Comparison of ENCODE assay signal across 7 cellular contexts in the genomic region with DNA sequence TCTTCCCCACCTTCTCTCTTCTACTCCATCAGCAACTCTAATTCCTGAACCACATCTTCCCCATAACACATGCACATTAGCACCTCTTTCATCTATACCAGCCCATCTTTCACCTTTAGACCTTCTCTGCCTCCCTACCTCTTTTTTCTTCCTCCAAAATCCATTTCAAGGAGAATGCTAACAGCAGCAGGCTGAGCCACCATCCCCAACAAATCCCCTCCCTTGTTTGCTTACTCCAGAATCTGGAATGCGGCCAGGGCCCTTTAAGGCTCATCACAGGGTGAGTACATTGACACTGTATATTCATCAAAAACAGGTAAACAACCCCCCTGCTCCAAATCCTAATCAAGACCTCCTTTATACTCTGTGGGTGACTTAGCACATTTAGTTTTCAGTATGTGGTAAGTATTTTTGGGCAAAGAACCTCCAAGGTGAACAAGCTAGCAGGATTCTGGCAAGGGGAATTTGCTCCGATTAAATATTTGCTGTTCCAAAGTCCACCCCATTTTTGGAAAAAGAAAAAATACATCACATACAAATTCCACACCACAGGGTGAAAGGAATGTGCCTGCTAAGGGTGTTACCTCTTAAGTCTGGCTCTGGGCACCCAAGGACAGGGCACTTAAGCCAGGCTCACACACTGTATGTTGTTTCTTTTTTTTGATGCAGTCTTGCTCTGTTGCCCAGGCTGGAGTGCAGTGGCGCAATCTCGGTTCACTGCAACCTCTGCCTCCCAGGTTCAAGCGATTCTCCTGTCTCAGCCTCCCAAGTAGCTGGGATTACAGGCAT.
A peak's percentile ranks its signal among the peaks of the same experiment; 100 is the strongest.
DNase-seq lines count a peak whose midpoint lies in the region; ATAC-seq and TF ChIP-seq lines count a peak whose summit lies in the region.

No MANE protein-coding gene starts in this region.

- no peaks in the 10 kb centered on the region for H3K27me3 Mint-ChIP-seq in activated naive CD8-positive, alpha-beta T cell treated with anti-CD3 and anti-CD28 coated beads, Interleukin-2, amount 10 ng/mL, durations not matched to agents 7 days and 5 days
- peaks cover 2% of the 10 kb centered on the region for H3K27me3 Mint-ChIP-seq in neural progenitor cell (ENCODE audit: insufficient read depth, low read depth)

- H3K79me2 ChIP-seq in DND-41 (ENCODE audit: insufficient read depth, low read length), result peaks cover 64% of the 10 kb centered on the region
- H3K79me2 ChIP-seq in neural progenitor cell (ENCODE audit: low read depth), result peaks cover 97% of the 10 kb centered on the region

- TF ChIP-seq CTCF in DND-41 (IDR thresholded peaks at IDR 0.05; ENCODE audit: borderline replicate concordance, extremely low read depth, low read length, poor library complexity, severe bottlenecking), result no peak
- TF ChIP-seq CTCF in neural progenitor cell (IDR thresholded peaks at IDR 0.05), result no peak

- H3K4me2 ChIP-seq in DND-41 (ENCODE audit: insufficient read depth, low read length) (peak overlapping the region; percentile 28), neural progenitor cell (peak overlapping the region; percentile 62)

- ATAC-seq in DND-41 (ENCODE audit: insufficient read depth, low read depth) (no peak), GM18870 (IDR thresholded peaks at IDR 0.05; ENCODE audit: unreplicated experiment) (no peak)
- ATAC-seq in activated naive CD8-positive, alpha-beta T cell treated with anti-CD3 and anti-CD28 coated beads, Interleukin-2, amount 10 ng/mL, durations not matched to agents 7 days and 5 days (ENCODE audit: low read depth), result no peak

- no peaks in the 10 kb centered on the region for H3K9me3 Mint-ChIP-seq in activated naive CD8-positive, alpha-beta T cell treated with anti-CD3 and anti-CD28 coated beads, Interleukin-2, amount 10 ng/mL, durations not matched to agents 7 days and 5 days
- H3K9me3 Mint-ChIP-seq in neural progenitor cell, result no peaks in the 10 kb centered on the region

- H3K36me3 ChIP-seq in DND-41 (ENCODE audit: insufficient read depth, low read length), result no peaks in the 10 kb centered on the region
- H3K36me3 ChIP-seq in neural progenitor cell, result no peaks in the 10 kb centered on the region

- H3K36me3 Mint-ChIP-seq in activated naive CD8-positive, alpha-beta T cell treated with anti-CD3 and anti-CD28 coated beads, Interleukin-2, amount 10 ng/mL, durations not matched to agents 7 days and 5 days, result peaks cover 25% of the 10 kb centered on the region
- no peaks in the 10 kb centered on the region for H3K36me3 Mint-ChIP-seq in neural progenitor cell

- H3K9ac ChIP-seq in DND-41 (ENCODE audit: low read depth, low read length) (peak overlapping the region; percentile 56), neural progenitor cell (no peak overlapping the region)

- no peaks in the 10 kb centered on the region for H3K27me3 ChIP-seq in DND-41 (ENCODE audit: insufficient read depth, low read length, poor library complexity)
- H3K27me3 ChIP-seq in neural progenitor cell, result no peaks in the 10 kb centered on the region

- H4K20me1 ChIP-seq in DND-41 (ENCODE audit: insufficient read depth, low read length) (no peaks in the 10 kb centered on the region), neural progenitor cell (ENCODE audit: low read depth) (peaks cover 69% of the 10 kb centered on the region)

- H3K4me3 ChIP-seq in DND-41 (ENCODE audit: low read depth in 1 of 2, low read length in 2 of 2), result no peak overlapping the region
- H3K4me3 ChIP-seq in neural progenitor cell, result no peak overlapping the region

- H3K9me3 ChIP-seq in DND-41 (ENCODE audit: insufficient read depth, low read length, severe bottlenecking) (no peaks in the 10 kb centered on the region), neural progenitor cell (ENCODE audit: low read depth) (no peaks in the 10 kb centered on the region)

- peak overlapping the region; percentile 88 for H3K27ac Mint-ChIP-seq in activated naive CD8-positive, alpha-beta T cell treated with anti-CD3 and anti-CD28 coated beads, Interleukin-2, amount 10 ng/mL, durations not matched to agents 7 days and 5 days
- H3K27ac Mint-ChIP-seq in neural progenitor cell, result peak overlapping the region; percentile 5

- H3K4me3 Mint-ChIP-seq in activated naive CD8-positive, alpha-beta T cell treated with anti-CD3 and anti-CD28 coated beads, Interleukin-2, amount 10 ng/mL, durations not matched to agents 7 days and 5 days, result peak overlapping the region; percentile 67
- peak overlapping the region; percentile 1 for H3K4me3 Mint-ChIP-seq in neural progenitor cell

- H2AFZ ChIP-seq in DND-41 (ENCODE audit: low read depth, low read length) (no peak overlapping the region), neural progenitor cell (replicated peaks) (no peak overlapping the region)

- no peak for DNase-seq in DND-41
- peak; percentile 46 for DNase-seq in NCI-H1105 treated with DMSO at 0.1 percent for 48 hours (lab: John Stamatoyannopoulos, UW)
- DNase-seq in activated naive CD8-positive, alpha-beta T cell treated with anti-CD3 and anti-CD28 coated beads, Interleukin-2, amount 10 ng/mL, durations not matched to agents 7 days and 5 days, result no peak
- DNase-seq in neural progenitor cell (ENCODE audit: low spot score), result peak; percentile 56
- DNase-seq in NK-92 (lab: John Stamatoyannopoulos, UW; ENCODE audit: unreplicated experiment), result no peak
- no peak for DNase-seq in NCI-H524 treated with DMSO at 0.1 percent for 48 hours (lab: John Stamatoyannopoulos, UW)

- H3K4me1 ChIP-seq in DND-41 (ENCODE audit: insufficient read depth, low read length), result peaks cover 100% of the 10 kb centered on the region
- peaks cover 72% of the 10 kb centered on the region for H3K4me1 ChIP-seq in neural progenitor cell

- H3K4me1 Mint-ChIP-seq in activated naive CD8-positive, alpha-beta T cell treated with anti-CD3 and anti-CD28 coated beads, Interleukin-2, amount 10 ng/mL, durations not matched to agents 7 days and 5 days, result peaks cover 86% of the 10 kb centered on the region
- H3K4me1 Mint-ChIP-seq in neural progenitor cell, result peaks cover 56% of the 10 kb centered on the region

- H3K27ac ChIP-seq in DND-41 (ENCODE audit: low read length) (peak overlapping the region; percentile 99), neural progenitor cell (peak overlapping the region; percentile 87)

- POLR2A ChIA-PET in activated naive CD8-positive, alpha-beta T cell treated with anti-CD3 and anti-CD28 coated beads, Interleukin-2, amount 10 ng/mL, durations not matched to agents 7 days and 5 days (lab: Charles Lee), result interaction anchor here (0.6 to 4.5 kb wide), 8 partner anchors 8 to 773 kb away, joined by 3 to 50 read pairs (median 8); a partner anchor contains a TSS

- H3F3A ChIP-seq in neural progenitor cell (ENCODE audit: low read depth), result peaks cover 82% of the 10 kb centered on the region

Comparison
In these comparisons a context has a peak if more than half of its experiments do, and no peak if none do; other contexts are left out.
1. DNase-seq: peak in NCI-H1105 treated with DMSO at 0.1 percent for 48 hours (single experiment) and neural progenitor cell (single experiment); none in DND-41 (single experiment), activated naive CD8-positive, alpha-beta T cell treated with anti-CD3 and anti-CD28 coated beads, Interleukin-2, amount 10 ng/mL, durations not matched to agents 7 days and 5 days (single experiment), NK-92 (single experiment) and NCI-H524 treated with DMSO at 0.1 percent for 48 hours (single experiment).